In genomic region chrX:92232182-92232581, GRCh38 we compare ENCODE assay signal across 1 cellular context.
TF ChIP-seq lines count a peak whose summit lies in the region.

No MANE protein-coding gene starts in this region.

TF ChIP-seq in IMR-90, 13 proteins besides CTCF, POLR2A, EP300 and RAD21 (continued from another document):
- TF ChIP-seq ELK1 (IDR thresholded peaks at IDR 0.05; ENCODE audit: borderline replicate concordance, low read depth, low read length) (no peak), MAZ (IDR thresholded peaks at IDR 0.05; ENCODE audit: borderline replicate concordance, low read depth, low read length) (no peak), RFX5 (IDR thresholded peaks at IDR 0.05; ENCODE audit: low read depth, low read length) (no peak), RCOR1 (IDR thresholded peaks at IDR 0.05; ENCODE audit: insufficient replicate concordance, low read length) (no peak), CHD1 (IDR thresholded peaks at IDR 0.05; ENCODE audit: low read depth, low read length) (no peak), SMC3 (IDR thresholded peaks at IDR 0.05; ENCODE audit: low read depth, low read length) (no peak), NFE2L2 (IDR thresholded peaks at IDR 0.05; ENCODE audit: low read depth, low read length) (no peak), MXI1 (IDR thresholded peaks at IDR 0.05; ENCODE audit: borderline replicate concordance, low read depth, low read length) (no peak), FOS (IDR thresholded peaks at IDR 0.05; ENCODE audit: low read depth, low read length) (no peak), BHLHE40 (IDR thresholded peaks at IDR 0.05; ENCODE audit: low read depth, low read length) (no peak), CEBPB (IDR thresholded peaks at IDR 0.05; ENCODE audit: low read depth, low read length) (no peak)
